ENCODE assay signal across 8 cellular contexts in genomic region chr10:44995914-44996633, GRCh38. TPM values are rescaled to one million over a fixed set of nuclear protein-coding genes. Genes with fewer than 3 reads are reported as not detected.
A peak's percentile ranks its signal among the peaks of the same experiment; 100 is the strongest.
DNase-seq lines count a peak whose midpoint lies in the region; ATAC-seq and FAIRE-seq lines count a peak whose summit lies in the region.

No MANE protein-coding gene starts in this region.

- DNase-seq in CD8-positive, alpha-beta memory T cell = no peak
- no peak for DNase-seq in activated T-helper 1 cell treated with anti-CD3 and anti-CD28 coated beads, Interleukin-12 subunit alpha, Interleukin-12 subunit beta, Interleukin-2, Interleukin-4 antibody, amounts not matched to agents 30 ng/mL and 10 ng/mL and 1 ng/mL, durations not matched to agents 14 hours and 24 hours and 36 hours (ENCODE audit: low spot score)
- DNase-seq in left cardiac atrium = peak; percentile 72
- DNase-seq in mesendoderm = no peak
- no peak for DNase-seq in HTR-8/SVneo (ENCODE audit: insufficient read length, low spot score)
- no peak for DNase-seq in NCI-H774 (lab: John Stamatoyannopoulos, UW)

- H4K8ac ChIP-seq in mesendoderm (ENCODE audit: low read depth, low read length) = no peak overlapping the region

- H3K4me3 ChIP-seq in CD8-positive, alpha-beta memory T cell (ENCODE audit: low read length) = no peak overlapping the region
- H3K4me3 ChIP-seq in rectal smooth muscle tissue (ENCODE audit: low read length) (no peak overlapping the region), mesendoderm (ENCODE audit: low read length) (no peak overlapping the region)

- peaks cover 30 to 45% (median 40%) of the 10 kb centered on the region in 3 donors for H3K4me1 Mint-ChIP-seq in CD8-positive, alpha-beta memory T cell
- H3K4me1 Mint-ChIP-seq in activated T-helper 1 cell treated with anti-CD3 and anti-CD28 coated beads, Interleukin-12 subunit alpha, Interleukin-12 subunit beta, Interleukin-2, Interleukin-4 antibody, amounts not matched to agents 30 ng/mL and 10 ng/mL and 1 ng/mL, durations not matched to agents 14 hours and 24 hours and 36 hours (ENCODE audit: low read depth) = peaks cover 40% of the 10 kb centered on the region

- H3K27me3 ChIP-seq in CD8-positive, alpha-beta memory T cell (ENCODE audit: insufficient read depth, low read length, poor library complexity, severe bottlenecking) = no peaks in the 10 kb centered on the region
- H3K27me3 ChIP-seq in rectal smooth muscle tissue (ENCODE audit: control insufficient read depth, insufficient read depth, low read length) (no peaks in the 10 kb centered on the region), mesendoderm (ENCODE audit: insufficient read depth, low read length, poor library complexity) (no peaks in the 10 kb centered on the region)

- H3K4ac ChIP-seq in mesendoderm (ENCODE audit: low read depth, low read length) = no peak overlapping the region

- POLR2A ChIA-PET in CD8-positive, alpha-beta memory T cell (lab: Charles Lee) = no interaction called here

- intact Hi-C loops in activated T-helper 1 cell treated with anti-CD3 and anti-CD28 coated beads, Interleukin-12 subunit alpha, Interleukin-12 subunit beta, Interleukin-2, Interleukin-4 antibody, amounts not matched to agents 30 ng/mL and 10 ng/mL and 1 ng/mL, durations not matched to agents 14 hours and 24 hours and 36 hours (cut with micrococcal nuclease) = no loop called here
- intact Hi-C loops in left cardiac atrium (cut with DNase I) = no loop called here

- no peak overlapping the region for H2BK5ac ChIP-seq in mesendoderm (ENCODE audit: low read length)

- no peak overlapping the region for H3K56ac ChIP-seq in mesendoderm (ENCODE audit: low read length)

- no peaks in the 10 kb centered on the region for H3K79me1 ChIP-seq in mesendoderm (ENCODE audit: low read length)

- H2BK15ac ChIP-seq in mesendoderm (replicated peaks; ENCODE audit: low read depth) = no peak overlapping the region

- H3K9me3 Mint-ChIP-seq in CD8-positive, alpha-beta memory T cell = no peaks in the 10 kb centered on the region
- H3K9me3 Mint-ChIP-seq in activated T-helper 1 cell treated with anti-CD3 and anti-CD28 coated beads, Interleukin-12 subunit alpha, Interleukin-12 subunit beta, Interleukin-2, Interleukin-4 antibody, amounts not matched to agents 30 ng/mL and 10 ng/mL and 1 ng/mL, durations not matched to agents 14 hours and 24 hours and 36 hours = no peaks in the 10 kb centered on the region

- H3K4me2 ChIP-seq in mesendoderm (ENCODE audit: low read length) = no peak overlapping the region

- H3K9ac ChIP-seq in rectal smooth muscle tissue (ENCODE audit: low read length) = peak overlapping the region; percentile 1
- H3K9ac ChIP-seq in mesendoderm (ENCODE audit: low read length) = no peak overlapping the region

- ATAC-seq in left cardiac atrium (peak; percentile 46 to 58), HG03571 (IDR thresholded peaks at IDR 0.05; ENCODE audit: unreplicated experiment) (no peak)

- no peaks in the 10 kb centered on the region for H3K36me3 ChIP-seq in CD8-positive, alpha-beta memory T cell (ENCODE audit: insufficient read depth, low read length)
- H3K36me3 ChIP-seq in rectal smooth muscle tissue (ENCODE audit: control insufficient read depth, insufficient read depth, low read length) = peaks cover 7% of the 10 kb centered on the region
- H3K36me3 ChIP-seq in mesendoderm (ENCODE audit: control insufficient read depth, insufficient read depth, low read length) = no peaks in the 10 kb centered on the region

- H2BK120ac ChIP-seq in mesendoderm (ENCODE audit: low read depth, low read length) = no peak overlapping the region

- no peak overlapping the region for H3K23ac ChIP-seq in mesendoderm (ENCODE audit: low read length)

- H3K18ac ChIP-seq in mesendoderm (ENCODE audit: low read length) = no peak overlapping the region

- H3K4me1 ChIP-seq in CD8-positive, alpha-beta memory T cell (ENCODE audit: insufficient read depth, low read length) = peaks cover 27% of the 10 kb centered on the region
- peaks cover 23% of the 10 kb centered on the region for H3K4me1 ChIP-seq in rectal smooth muscle tissue (ENCODE audit: control insufficient read depth, insufficient read depth, low read length)
- H3K4me1 ChIP-seq in mesendoderm (ENCODE audit: control insufficient read depth, low read depth, low read length) = peaks cover 3% of the 10 kb centered on the region

- CTCF ChIA-PET in CD8-positive, alpha-beta memory T cell (lab: Charles Lee) = interaction anchor here (1.6 kb wide), 1 partner anchor 20 kb away, joined by 4 read pairs; no protein-coding TSS in a partner anchor

- no peaks in the 10 kb centered on the region for H3K79me2 ChIP-seq in mesendoderm (ENCODE audit: control insufficient read depth, insufficient read depth, low read length)

- peak overlapping the region in 6 of 7 donors; percentile 3 to 81 (median 28) for H3K4me3 Mint-ChIP-seq in CD8-positive, alpha-beta memory T cell
- no peak overlapping the region for H3K4me3 Mint-ChIP-seq in activated T-helper 1 cell treated with anti-CD3 and anti-CD28 coated beads, Interleukin-12 subunit alpha, Interleukin-12 subunit beta, Interleukin-2, Interleukin-4 antibody, amounts not matched to agents 30 ng/mL and 10 ng/mL and 1 ng/mL, durations not matched to agents 14 hours and 24 hours and 36 hours

- no peak overlapping the region for H4K5ac ChIP-seq in mesendoderm (ENCODE audit: low read length)

- no peak overlapping the region for H3K27ac ChIP-seq in CD8-positive, alpha-beta memory T cell (ENCODE audit: low read depth, low read length)
- H3K27ac ChIP-seq in rectal smooth muscle tissue (ENCODE audit: low read depth, low read length) = peak overlapping the region; percentile 90
- no peak overlapping the region for H3K27ac ChIP-seq in mesendoderm (ENCODE audit: low read depth, low read length)

- WGBS in mesendoderm (ENCODE audit: extremely low coverage, insufficient coverage, low lambda C conversion rate) = no CpG with 5 or more reads among the region's 9 CpGs

- H3K9me3 ChIP-seq in CD8-positive, alpha-beta memory T cell (ENCODE audit: low read length) = no peaks in the 10 kb centered on the region

- H3K27me3 Mint-ChIP-seq in CD8-positive, alpha-beta memory T cell = peaks cover 0 to 2% of the 10 kb centered on the region in 2 donors
- peaks cover 7% of the 10 kb centered on the region for H3K27me3 Mint-ChIP-seq in activated T-helper 1 cell treated with anti-CD3 and anti-CD28 coated beads, Interleukin-12 subunit alpha, Interleukin-12 subunit beta, Interleukin-2, Interleukin-4 antibody, amounts not matched to agents 30 ng/mL and 10 ng/mL and 1 ng/mL, durations not matched to agents 14 hours and 24 hours and 36 hours (ENCODE audit: insufficient read depth)

- no peak for FAIRE-seq in HTR-8/SVneo (lab: Jason Lieb, UNC)

- H2AK5ac ChIP-seq in mesendoderm (ENCODE audit: low read length) = no peak overlapping the region

- peaks cover 0 to 3% (median 0%) of the 10 kb centered on the region in 3 donors for H3K36me3 Mint-ChIP-seq in CD8-positive, alpha-beta memory T cell
- peaks cover 3% of the 10 kb centered on the region for H3K36me3 Mint-ChIP-seq in activated T-helper 1 cell treated with anti-CD3 and anti-CD28 coated beads, Interleukin-12 subunit alpha, Interleukin-12 subunit beta, Interleukin-2, Interleukin-4 antibody, amounts not matched to agents 30 ng/mL and 10 ng/mL and 1 ng/mL, durations not matched to agents 14 hours and 24 hours and 36 hours (ENCODE audit: low read depth)

- H3K27ac Mint-ChIP-seq in CD8-positive, alpha-beta memory T cell = peak overlapping the region; percentile 5 to 83 (median 49)
- peak overlapping the region; percentile 19 for H3K27ac Mint-ChIP-seq in activated T-helper 1 cell treated with anti-CD3 and anti-CD28 coated beads, Interleukin-12 subunit alpha, Interleukin-12 subunit beta, Interleukin-2, Interleukin-4 antibody, amounts not matched to agents 30 ng/mL and 10 ng/mL and 1 ng/mL, durations not matched to agents 14 hours and 24 hours and 36 hours

RNA-seq across cellular contexts. Expression of gene ZNF22, which starts 4.6 kb away (rescaled TPM):
- total RNA-seq in CD8-positive, alpha-beta memory T cell = 10 to 100 TPM; 36.1 to 37.2 TPM
- polyA plus RNA-seq in CD8-positive, alpha-beta memory T cell = 49.1 TPM
- 23.1 and 25.6 TPM in 2 replicates for total RNA-seq in activated T-helper 1 cell treated with anti-CD3 and anti-CD28 coated beads, Interleukin-12 subunit alpha, Interleukin-12 subunit beta, Interleukin-2, Interleukin-4 antibody, amounts not matched to agents 30 ng/mL and 10 ng/mL and 1 ng/mL, durations not matched to agents 14 hours and 24 hours and 36 hours
- total RNA-seq in left cardiac atrium = 10 to 100 TPM; 18.9 to 21.1 TPM
- polyA plus RNA-seq in mesendoderm (2013, experiment 1 of 2) = 64.7 TPM
- polyA plus RNA-seq in mesendoderm (2013, experiment 2 of 2) = 63.5 TPM

RNA-seq across cellular contexts. Expression of gene DEPP1, which starts 17.5 kb away (rescaled TPM):
- total RNA-seq in CD8-positive, alpha-beta memory T cell = under 1 TPM in 1 of 2 experiments, not detected in 1; 0.11 TPM
- polyA plus RNA-seq in CD8-positive, alpha-beta memory T cell = not detected
- total RNA-seq in activated T-helper 1 cell treated with anti-CD3 and anti-CD28 coated beads, Interleukin-12 subunit alpha, Interleukin-12 subunit beta, Interleukin-2, Interleukin-4 antibody, amounts not matched to agents 30 ng/mL and 10 ng/mL and 1 ng/mL, durations not matched to agents 14 hours and 24 hours and 36 hours = 4.6 and 5.3 TPM in 2 replicates
- 10 to 100 TPM; 36.7 to 49.2 TPM for total RNA-seq in left cardiac atrium
- 0.10 TPM for polyA plus RNA-seq in mesendoderm (2013, experiment 1 of 2)
- polyA plus RNA-seq in mesendoderm (2013, experiment 2 of 2) = 0.10 TPM

RNA-seq across cellular contexts. Expression of gene RASSF4, which starts 36.5 kb away (rescaled TPM):
- total RNA-seq in CD8-positive, alpha-beta memory T cell = 1 to 10 TPM; 2.8 TPM
- polyA plus RNA-seq in CD8-positive, alpha-beta memory T cell = 0.85 TPM
- total RNA-seq in activated T-helper 1 cell treated with anti-CD3 and anti-CD28 coated beads, Interleukin-12 subunit alpha, Interleukin-12 subunit beta, Interleukin-2, Interleukin-4 antibody, amounts not matched to agents 30 ng/mL and 10 ng/mL and 1 ng/mL, durations not matched to agents 14 hours and 24 hours and 36 hours = 1.3 and 2.5 TPM in 2 replicates
- 10 to 100 TPM; 48.9 to 71.5 TPM for total RNA-seq in left cardiac atrium
- 3.1 TPM for polyA plus RNA-seq in mesendoderm (2013, experiment 1 of 2)
- polyA plus RNA-seq in mesendoderm (2013, experiment 2 of 2) = 3.9 TPM

Comparison
In these comparisons a context has a peak if more than half of its experiments do, and no peak if none do; other contexts are left out.
1. RNA of gene RASSF4, which starts 36.5 kb away (total RNA-seq): 48.9 to 71.5 TPM in left cardiac atrium; 2.8 TPM in CD8-positive, alpha-beta memory T cell and 1.3 to 2.5 TPM in activated T-helper 1 cell treated with anti-CD3 and anti-CD28 coated beads, Interleukin-12 subunit alpha, Interleukin-12 subunit beta, Interleukin-2, Interleukin-4 antibody, amounts not matched to agents 30 ng/mL and 10 ng/mL and 1 ng/mL, durations not matched to agents 14 hours and 24 hours and 36 hours; every median in the first group is over 10 times any median in the second.